Comparison of ENCODE assay signal across 23 cellular contexts in the genomic region with DNA sequence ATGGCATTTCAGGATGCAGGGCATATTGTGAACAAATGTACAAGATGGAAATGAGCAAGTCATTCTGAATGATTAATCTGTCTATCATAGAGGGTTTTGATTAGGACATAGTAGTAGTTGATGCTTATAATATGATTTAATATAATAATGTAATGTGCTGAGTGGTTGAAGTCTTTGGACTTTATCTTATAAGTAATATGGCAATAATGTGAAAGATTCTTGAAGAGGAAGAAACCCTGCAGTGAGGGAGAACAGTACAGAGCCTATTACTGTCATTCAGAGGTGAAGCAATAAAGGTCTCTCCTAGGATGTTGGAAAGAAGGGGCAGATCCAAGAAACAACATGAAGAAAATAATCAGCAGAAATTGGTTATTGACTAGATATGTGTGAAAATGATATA. TPM values are rescaled to one million over a fixed set of nuclear protein-coding genes. Genes with fewer than 3 reads are reported as not detected.
DNase-seq lines count a peak whose midpoint lies in the region; ATAC-seq and TF ChIP-seq lines count a peak whose summit lies in the region.
"Had no signal": no experiment of that assay in that cellular context is flagged by ENCODE, and none has a peak within 500 bp of the region (broad histone marks: within the 10 kb centered on the region; RNA-seq: fewer than 3 reads in every experiment).

No MANE protein-coding gene starts in this region.

- H3K9me3 ChIP-seq in CD8-positive, alpha-beta memory T cell (ENCODE audit: low read length) = no peaks in the 10 kb centered on the region
- H3K9me3 ChIP-seq in psoas muscle = peaks cover 6% of the 10 kb centered on the region
- H3K9me3 ChIP-seq: left lung, Peyer's patch, stomach, thyroid gland had no signal

- no peak overlapping the region for H3K4me3 ChIP-seq in CD8-positive, alpha-beta memory T cell (ENCODE audit: low read length)
- H3K4me3 ChIP-seq in psoas muscle = no peak overlapping the region
- H3K4me3 ChIP-seq: BLaER1, GM23338, left lung, Peyer's patch, stomach, thyroid gland had no signal

- H3K4me1 Mint-ChIP-seq in activated T-cell treated with anti-CD3 and anti-CD28 coated beads, Interleukin-2, amount 50 U/mL, for 72 hours (ENCODE audit: low read depth) = peaks cover 81% of the 10 kb centered on the region
- peaks cover 59 to 84% (median 82%) of the 10 kb centered on the region in 3 donors for H3K4me1 Mint-ChIP-seq in CD8-positive, alpha-beta memory T cell
- peaks cover 56% of the 10 kb centered on the region for H3K4me1 Mint-ChIP-seq in activated naive CD8-positive, alpha-beta T cell treated with anti-CD3 and anti-CD28 coated beads, Interleukin-2, amount 10 ng/mL, durations not matched to agents 7 days and 5 days
- peaks cover 66% of the 10 kb centered on the region for H3K4me1 Mint-ChIP-seq in stimulated activated effector memory CD8-positive, alpha-beta T cell treated with anti-CD3 and anti-CD28 coated beads, Interleukin-12 subunit alpha, Interleukin-12 subunit beta, amount 100 ng/mL, for 72 hours

- CTCF ChIA-PET in CD8-positive, alpha-beta memory T cell (lab: Charles Lee) = no interaction called here

- peaks cover 52% of the 10 kb centered on the region for H3K4me1 ChIP-seq in CD8-positive, alpha-beta memory T cell (ENCODE audit: insufficient read depth, low read length)
- H3K4me1 ChIP-seq in psoas muscle = peaks cover 32% of the 10 kb centered on the region

- no peaks in the 10 kb centered on the region for H3K27me3 Mint-ChIP-seq in activated T-cell treated with anti-CD3 and anti-CD28 coated beads, Interleukin-2, amount 50 U/mL, for 72 hours (ENCODE audit: low read depth)
- no peaks in the 10 kb centered on the region for H3K27me3 Mint-ChIP-seq in CD8-positive, alpha-beta memory T cell
- no peaks in the 10 kb centered on the region for H3K27me3 Mint-ChIP-seq in activated naive CD8-positive, alpha-beta T cell treated with anti-CD3 and anti-CD28 coated beads, Interleukin-2, amount 10 ng/mL, durations not matched to agents 7 days and 5 days
- H3K27me3 Mint-ChIP-seq: activated CD4-positive, alpha-beta memory T cell treated with anti-CD3 and anti-CD28 coated beads, Interleukin-2, amount 10 ng/mL, durations not matched to agents 7 days and 5 days had no signal

- peak overlapping the region; percentile 28 to 73 for H3K4me3 Mint-ChIP-seq in activated T-cell treated with anti-CD3 and anti-CD28 coated beads, Interleukin-2, amount 50 U/mL, for 72 hours
- H3K4me3 Mint-ChIP-seq in CD8-positive, alpha-beta memory T cell = peak overlapping the region in 5 of 7 donors; percentile 13 to 72 (median 22)
- peak overlapping the region; percentile 6 for H3K4me3 Mint-ChIP-seq in activated naive CD8-positive, alpha-beta T cell treated with anti-CD3 and anti-CD28 coated beads, Interleukin-2, amount 10 ng/mL, durations not matched to agents 7 days and 5 days
- H3K4me3 Mint-ChIP-seq in stimulated activated effector memory CD8-positive, alpha-beta T cell treated with anti-CD3 and anti-CD28 coated beads, Interleukin-12 subunit alpha, Interleukin-12 subunit beta, amount 100 ng/mL, for 72 hours = peak overlapping the region; percentile 35
- H3K4me3 Mint-ChIP-seq: activated CD4-positive, alpha-beta memory T cell treated with anti-CD3 and anti-CD28 coated beads, Interleukin-2, amount 10 ng/mL, durations not matched to agents 7 days and 5 days; GM23338; HFFc6 had no signal

- H3K36me3 Mint-ChIP-seq in activated T-cell treated with anti-CD3 and anti-CD28 coated beads, Interleukin-2, amount 50 U/mL, for 72 hours (ENCODE audit: insufficient read depth in 2 of 2) = peaks cover 11 to 23% of the 10 kb centered on the region in 2 donors
- peaks cover 23 to 30% (median 30%) of the 10 kb centered on the region in 3 donors for H3K36me3 Mint-ChIP-seq in CD8-positive, alpha-beta memory T cell
- peaks cover 34% of the 10 kb centered on the region for H3K36me3 Mint-ChIP-seq in activated naive CD8-positive, alpha-beta T cell treated with anti-CD3 and anti-CD28 coated beads, Interleukin-2, amount 10 ng/mL, durations not matched to agents 7 days and 5 days
- peaks cover 43% of the 10 kb centered on the region for H3K36me3 Mint-ChIP-seq in stimulated activated effector memory CD8-positive, alpha-beta T cell treated with anti-CD3 and anti-CD28 coated beads, Interleukin-12 subunit alpha, Interleukin-12 subunit beta, amount 100 ng/mL, for 72 hours

- POLR2A ChIA-PET in CD8-positive, alpha-beta memory T cell (lab: Charles Lee) = no interaction called here
- POLR2A ChIA-PET in activated naive CD8-positive, alpha-beta T cell treated with anti-CD3 and anti-CD28 coated beads, Interleukin-2, amount 10 ng/mL, durations not matched to agents 7 days and 5 days (lab: Charles Lee) = no interaction called here

- DNase-seq in activated T-cell treated with anti-CD3 and anti-CD28 coated beads, Interleukin-2, amount 50 U/mL, for 72 hours = no peak
- DNase-seq in activated T-cell treated with anti-CD3 and anti-CD28 coated beads, Interleukin-2, amount 50 U/mL, for 48 hours = no peak
- no peak for DNase-seq in CD8-positive, alpha-beta memory T cell
- no peak for DNase-seq in activated naive CD8-positive, alpha-beta T cell treated with anti-CD3 and anti-CD28 coated beads, Interleukin-2, amount 10 ng/mL, durations not matched to agents 7 days and 5 days
- no peak for DNase-seq in stimulated activated effector memory CD8-positive, alpha-beta T cell treated with anti-CD3 and anti-CD28 coated beads, Interleukin-12 subunit alpha, Interleukin-12 subunit beta, amount 100 ng/mL, for 72 hours (ENCODE audit: low spot score in 2 of 2)
- DNase-seq in psoas muscle = no peak
- DNase-seq: ACHN; activated CD4-positive, alpha-beta memory T cell treated with anti-CD3 and anti-CD28 coated beads, Interleukin-2, amount 10 ng/mL, durations not matched to agents 7 days and 5 days; activated CD4-positive, CD25-positive, alpha-beta regulatory T cell; HFFc6; KBM-7; left lung; mesenchymal stem cell; MM.1S; NCI-H2029 treated with DMSO at 0.1 percent for 48 hours; NCI-H69; Peyer's patch; SHP77 treated with DMSO at 0.1 percent for 48 hours; stomach; thyroid gland had no signal

- no peaks in the 10 kb centered on the region for H3K27me3 ChIP-seq in CD8-positive, alpha-beta memory T cell (ENCODE audit: insufficient read depth, low read length, poor library complexity, severe bottlenecking)
- no peaks in the 10 kb centered on the region for H3K27me3 ChIP-seq in psoas muscle (ENCODE audit: insufficient read depth in 3 of 3, low read length in 2 of 3)
- H3K27me3 ChIP-seq: BLaER1, left lung, Peyer's patch, stomach, thyroid gland had no signal

- peaks cover 0 to 3% of the 10 kb centered on the region in 2 donors for H3K9me3 Mint-ChIP-seq in activated T-cell treated with anti-CD3 and anti-CD28 coated beads, Interleukin-2, amount 50 U/mL, for 72 hours
- H3K9me3 Mint-ChIP-seq in CD8-positive, alpha-beta memory T cell = peaks cover 13 to 24% (median 21%) of the 10 kb centered on the region in 5 donors
- peaks cover 8% of the 10 kb centered on the region for H3K9me3 Mint-ChIP-seq in activated naive CD8-positive, alpha-beta T cell treated with anti-CD3 and anti-CD28 coated beads, Interleukin-2, amount 10 ng/mL, durations not matched to agents 7 days and 5 days
- H3K9me3 Mint-ChIP-seq in stimulated activated effector memory CD8-positive, alpha-beta T cell treated with anti-CD3 and anti-CD28 coated beads, Interleukin-12 subunit alpha, Interleukin-12 subunit beta, amount 100 ng/mL, for 72 hours = peaks cover 12% of the 10 kb centered on the region
- H3K9me3 Mint-ChIP-seq: HFFc6 had no signal

- TF ChIP-seq CTCF in psoas muscle (IDR thresholded peaks at IDR 0.05) = no peak

- no peak overlapping the region for H3K27ac ChIP-seq in CD8-positive, alpha-beta memory T cell (ENCODE audit: low read depth, low read length)
- no peak overlapping the region for H3K27ac ChIP-seq in psoas muscle
- H3K27ac ChIP-seq: BLaER1, left lung, Peyer's patch, stomach, thyroid gland had no signal

- H3K27ac Mint-ChIP-seq in activated T-cell treated with anti-CD3 and anti-CD28 coated beads, Interleukin-2, amount 50 U/mL, for 72 hours = peak overlapping the region; percentile 39
- H3K27ac Mint-ChIP-seq in CD8-positive, alpha-beta memory T cell = peak overlapping the region in 7 of 8 donors; percentile 7 to 94 (median 75)
- H3K27ac Mint-ChIP-seq in activated naive CD8-positive, alpha-beta T cell treated with anti-CD3 and anti-CD28 coated beads, Interleukin-2, amount 10 ng/mL, durations not matched to agents 7 days and 5 days = peak overlapping the region; percentile 56
- H3K27ac Mint-ChIP-seq in stimulated activated effector memory CD8-positive, alpha-beta T cell treated with anti-CD3 and anti-CD28 coated beads, Interleukin-12 subunit alpha, Interleukin-12 subunit beta, amount 100 ng/mL, for 72 hours = no peak overlapping the region
- H3K27ac Mint-ChIP-seq: activated CD4-positive, alpha-beta memory T cell treated with anti-CD3 and anti-CD28 coated beads, Interleukin-2, amount 10 ng/mL, durations not matched to agents 7 days and 5 days; GM23338; HFFc6 had no signal

- no peaks in the 10 kb centered on the region for H3K36me3 ChIP-seq in CD8-positive, alpha-beta memory T cell (ENCODE audit: insufficient read depth, low read length)
- H3K36me3 ChIP-seq in psoas muscle (ENCODE audit: insufficient read depth in 1 of 2, low read depth in 1 of 2) = no peaks in the 10 kb centered on the region
- H3K36me3 ChIP-seq: left lung, Peyer's patch, stomach, thyroid gland had no signal

- intact Hi-C loops in psoas muscle (cut with DNase I) = loop anchor here in 1 of 2 donors (5.0 kb wide), 1 partner anchor 35 kb away; no protein-coding TSS in a partner anchor

- ATAC-seq in activated T-cell treated with anti-CD3 and anti-CD28 coated beads, Interleukin-2, amount 50 U/mL, for 72 hours (replicated peaks in 1 of 2) = no peak
- no peak for ATAC-seq in activated naive CD8-positive, alpha-beta T cell treated with anti-CD3 and anti-CD28 coated beads, Interleukin-2, amount 10 ng/mL, durations not matched to agents 7 days and 5 days (ENCODE audit: low read depth)
- no peak for ATAC-seq in stimulated activated effector memory CD8-positive, alpha-beta T cell treated with anti-CD3 and anti-CD28 coated beads, Interleukin-12 subunit alpha, Interleukin-12 subunit beta, amount 100 ng/mL, for 72 hours
- ATAC-seq in psoas muscle (no peak), HG03469 (IDR thresholded peaks at IDR 0.05; ENCODE audit: unreplicated experiment) (no peak)
- ATAC-seq: left lung had no signal

RNA-seq across cellular contexts. Expression of gene NFKB1, which starts 16.6 kb away (rescaled TPM):
- 100 to 1,000 TPM; 151 to 167 TPM for total RNA-seq in activated T-cell treated with anti-CD3 and anti-CD28 coated beads, Interleukin-2, amount 50 U/mL, for 72 hours
- 100 to 1,000 TPM; 185 to 189 TPM for total RNA-seq in CD8-positive, alpha-beta memory T cell
- polyA plus RNA-seq in CD8-positive, alpha-beta memory T cell = 45.5 TPM
- total RNA-seq in activated naive CD8-positive, alpha-beta T cell treated with anti-CD3 and anti-CD28 coated beads, Interleukin-2, amount 10 ng/mL, durations not matched to agents 7 days and 5 days = 100 to 1,000 TPM; 129 to 130 TPM
- total RNA-seq in psoas muscle = 10 to 100 TPM; 19.8 to 47.5 (median 22.5) TPM
- 10 to 100 TPM; 11.7 to 22.0 (median 16.3) TPM for polyA plus RNA-seq in psoas muscle
